1 cellular context compared by ENCODE assay signal in the genomic region with DNA sequence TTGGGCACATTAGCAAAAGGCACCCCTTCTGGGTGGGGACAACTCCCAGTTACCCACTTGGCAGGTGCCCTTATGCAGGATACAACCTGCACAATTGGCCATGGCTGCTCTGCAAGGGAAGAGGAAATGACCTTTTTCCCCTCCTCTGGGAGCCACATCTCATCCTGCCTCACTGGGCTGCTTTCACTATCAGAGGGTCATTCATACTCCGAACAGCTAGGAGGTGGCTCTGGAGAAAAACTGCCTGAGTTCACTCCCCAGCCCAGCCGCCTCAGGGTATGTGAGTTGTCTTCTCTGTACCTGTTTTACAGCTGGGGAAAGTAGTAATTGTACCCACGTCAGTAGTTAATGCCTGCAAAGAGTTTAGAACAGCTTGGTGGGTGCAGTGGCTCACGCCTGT.
TF ChIP-seq lines count a peak whose summit lies in the region.

No MANE protein-coding gene starts in this region.

TF ChIP-seq in IMR-90, 13 proteins besides CTCF, POLR2A, EP300 and RAD21:
- TF ChIP-seq RCOR1 (IDR thresholded peaks at IDR 0.05; ENCODE audit: insufficient replicate concordance, low read length) (no peak), RFX5 (IDR thresholded peaks at IDR 0.05; ENCODE audit: low read depth, low read length) (no peak), MXI1 (IDR thresholded peaks at IDR 0.05; ENCODE audit: borderline replicate concordance, low read depth, low read length) (no peak), FOS (IDR thresholded peaks at IDR 0.05; ENCODE audit: low read depth, low read length) (no peak)
- TF ChIP-seq, protein P1, sequence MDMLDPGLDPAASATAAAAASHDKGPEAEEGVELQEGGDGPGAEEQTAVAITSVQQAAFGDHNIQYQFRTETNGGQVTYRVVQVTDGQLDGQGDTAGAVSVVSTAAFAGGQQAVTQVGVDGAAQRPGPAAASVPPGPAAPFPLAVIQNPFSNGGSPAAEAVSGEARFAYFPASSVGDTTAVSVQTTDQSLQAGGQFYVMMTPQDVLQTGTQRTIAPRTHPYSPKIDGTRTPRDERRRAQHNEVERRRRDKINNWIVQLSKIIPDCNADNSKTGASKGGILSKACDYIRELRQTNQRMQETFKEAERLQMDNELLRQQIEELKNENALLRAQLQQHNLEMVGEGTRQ (IDR thresholded peaks at IDR 0.05; ENCODE audit: low read depth, low read length), result no peak
- TF ChIP-seq, protein P2, sequence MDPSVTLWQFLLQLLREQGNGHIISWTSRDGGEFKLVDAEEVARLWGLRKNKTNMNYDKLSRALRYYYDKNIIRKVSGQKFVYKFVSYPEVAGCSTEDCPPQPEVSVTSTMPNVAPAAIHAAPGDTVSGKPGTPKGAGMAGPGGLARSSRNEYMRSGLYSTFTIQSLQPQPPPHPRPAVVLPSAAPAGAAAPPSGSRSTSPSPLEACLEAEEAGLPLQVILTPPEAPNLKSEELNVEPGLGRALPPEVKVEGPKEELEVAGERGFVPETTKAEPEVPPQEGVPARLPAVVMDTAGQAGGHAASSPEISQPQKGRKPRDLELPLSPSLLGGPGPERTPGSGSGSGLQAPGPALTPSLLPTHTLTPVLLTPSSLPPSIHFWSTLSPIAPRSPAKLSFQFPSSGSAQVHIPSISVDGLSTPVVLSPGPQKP (IDR thresholded peaks at IDR 0.05; ENCODE audit: borderline replicate concordance, low read depth, low read length), result no peak
